ENCODE assay signal across 1 cellular context in the genomic region with DNA sequence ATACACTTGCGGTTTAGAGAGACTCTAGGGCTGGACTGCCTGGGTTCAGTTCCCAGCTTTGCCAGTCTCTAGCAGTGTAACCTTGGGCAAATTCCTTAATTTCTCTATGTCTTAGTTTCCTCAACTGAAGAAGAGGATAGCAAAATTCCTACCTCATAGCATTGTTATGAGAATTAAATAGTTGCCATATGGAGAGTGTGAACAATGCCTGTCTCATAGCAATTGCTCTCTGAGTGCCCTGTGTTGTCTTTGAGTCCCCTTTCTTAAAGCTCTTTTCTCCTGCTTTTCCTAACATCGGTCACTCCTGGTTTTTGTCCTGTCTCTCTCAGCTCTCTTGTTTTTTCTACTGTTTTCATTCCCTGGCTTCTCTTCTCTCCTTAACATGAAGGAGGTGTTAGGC.
TF ChIP-seq lines count a peak whose summit lies in the region.

No MANE protein-coding gene starts in this region.

TF ChIP-seq in IMR-90, 13 proteins besides CTCF, POLR2A, EP300 and RAD21:
- TF ChIP-seq SMC3 (IDR thresholded peaks at IDR 0.05; ENCODE audit: low read depth, low read length): no peak
- TF ChIP-seq, protein P1, sequence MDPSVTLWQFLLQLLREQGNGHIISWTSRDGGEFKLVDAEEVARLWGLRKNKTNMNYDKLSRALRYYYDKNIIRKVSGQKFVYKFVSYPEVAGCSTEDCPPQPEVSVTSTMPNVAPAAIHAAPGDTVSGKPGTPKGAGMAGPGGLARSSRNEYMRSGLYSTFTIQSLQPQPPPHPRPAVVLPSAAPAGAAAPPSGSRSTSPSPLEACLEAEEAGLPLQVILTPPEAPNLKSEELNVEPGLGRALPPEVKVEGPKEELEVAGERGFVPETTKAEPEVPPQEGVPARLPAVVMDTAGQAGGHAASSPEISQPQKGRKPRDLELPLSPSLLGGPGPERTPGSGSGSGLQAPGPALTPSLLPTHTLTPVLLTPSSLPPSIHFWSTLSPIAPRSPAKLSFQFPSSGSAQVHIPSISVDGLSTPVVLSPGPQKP (IDR thresholded peaks at IDR 0.05; ENCODE audit: borderline replicate concordance, low read depth, low read length): no peak
- TF ChIP-seq, protein P2, sequence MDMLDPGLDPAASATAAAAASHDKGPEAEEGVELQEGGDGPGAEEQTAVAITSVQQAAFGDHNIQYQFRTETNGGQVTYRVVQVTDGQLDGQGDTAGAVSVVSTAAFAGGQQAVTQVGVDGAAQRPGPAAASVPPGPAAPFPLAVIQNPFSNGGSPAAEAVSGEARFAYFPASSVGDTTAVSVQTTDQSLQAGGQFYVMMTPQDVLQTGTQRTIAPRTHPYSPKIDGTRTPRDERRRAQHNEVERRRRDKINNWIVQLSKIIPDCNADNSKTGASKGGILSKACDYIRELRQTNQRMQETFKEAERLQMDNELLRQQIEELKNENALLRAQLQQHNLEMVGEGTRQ (IDR thresholded peaks at IDR 0.05; ENCODE audit: low read depth, low read length): no peak
- no peak for TF ChIP-seq RFX5 (IDR thresholded peaks at IDR 0.05; ENCODE audit: low read depth, low read length)
- no peak for TF ChIP-seq FOS (IDR thresholded peaks at IDR 0.05; ENCODE audit: low read depth, low read length)
- TF ChIP-seq CEBPB (IDR thresholded peaks at IDR 0.05; ENCODE audit: low read depth, low read length): no peak
- TF ChIP-seq MAFK (IDR thresholded peaks at IDR 0.05; ENCODE audit: low read depth, low read length): no peak
- TF ChIP-seq MAZ (IDR thresholded peaks at IDR 0.05; ENCODE audit: borderline replicate concordance, low read depth, low read length): no peak
- no peak for TF ChIP-seq CHD1 (IDR thresholded peaks at IDR 0.05; ENCODE audit: low read depth, low read length)
- no peak for TF ChIP-seq BHLHE40 (IDR thresholded peaks at IDR 0.05; ENCODE audit: low read depth, low read length)
- TF ChIP-seq NFE2L2 (IDR thresholded peaks at IDR 0.05; ENCODE audit: low read depth, low read length): no peak
- no peak for TF ChIP-seq MXI1 (IDR thresholded peaks at IDR 0.05; ENCODE audit: borderline replicate concordance, low read depth, low read length)
- TF ChIP-seq RCOR1 (IDR thresholded peaks at IDR 0.05; ENCODE audit: insufficient replicate concordance, low read length): no peak
